In the genomic region with DNA sequence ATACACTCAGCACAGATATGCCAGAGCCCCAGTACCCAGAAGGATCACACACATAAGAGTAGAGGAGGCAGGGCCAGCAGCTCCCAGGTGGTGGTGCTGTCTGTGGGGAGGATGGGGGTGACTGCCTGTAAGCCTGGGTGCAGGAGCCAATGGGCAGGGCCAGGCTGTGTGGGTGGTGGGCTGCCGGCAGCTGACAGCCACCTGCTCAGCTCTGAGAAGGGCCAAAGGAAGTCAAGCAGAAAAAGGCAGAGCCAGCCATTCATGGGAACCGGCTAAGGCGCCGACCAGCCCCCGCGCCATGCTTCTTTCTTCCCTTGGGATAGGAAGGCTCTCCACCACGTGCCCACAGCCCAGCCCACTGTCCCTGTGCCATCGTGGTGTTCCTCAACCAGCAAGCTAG, we compare ENCODE assay signal across 8 cellular contexts.
DNase-seq lines count a peak whose midpoint lies in the region; ATAC-seq and TF ChIP-seq lines count a peak whose summit lies in the region.

No MANE protein-coding gene starts in this region.

- H3K9me3 Mint-ChIP-seq in activated T-cell treated with anti-CD3 and anti-CD28 coated beads, Interleukin-2, amount 50 U/mL, for 24 hours = no peaks in the 10 kb centered on the region

- peaks cover 2% of the 10 kb centered on the region for H3K36me3 Mint-ChIP-seq in activated T-cell treated with anti-CD3 and anti-CD28 coated beads, Interleukin-2, amount 50 U/mL, for 24 hours (ENCODE audit: low read depth)

- peak overlapping the region; percentile 6 for H3K27ac Mint-ChIP-seq in activated T-cell treated with anti-CD3 and anti-CD28 coated beads, Interleukin-2, amount 50 U/mL, for 24 hours

- DNase-seq in activated T-cell treated with anti-CD3 and anti-CD28 coated beads, Interleukin-2, amount 50 U/mL, for 24 hours = no peak
- DNase-seq in activated T-cell treated with anti-CD3 and anti-CD28 coated beads, Interleukin-2, amount 50 U/mL, for 1 hour = no peak
- DNase-seq in stimulated activated naive CD8-positive, alpha-beta T cell treated with anti-CD3 and anti-CD28 coated beads, Interleukin-15, Interleukin-2, amounts not matched to agents 100 U/mL and 50 U/mL, for 24 hours = peak; percentile 19
- DNase-seq in RPMI8226 (no peak), hepatic stellate cell (ENCODE audit: low spot score) (no peak)

- ATAC-seq in HG02610 (IDR thresholded peaks at IDR 0.05; ENCODE audit: unreplicated experiment) (peak; percentile 61), HG02884 (IDR thresholded peaks at IDR 0.05; ENCODE audit: unreplicated experiment) (no peak)
- peak; percentile 52 for ATAC-seq in stimulated activated naive CD8-positive, alpha-beta T cell treated with anti-CD3 and anti-CD28 coated beads, Interleukin-15, Interleukin-2, amounts not matched to agents 100 U/mL and 50 U/mL, for 24 hours

- H3K27me3 Mint-ChIP-seq in activated T-cell treated with anti-CD3 and anti-CD28 coated beads, Interleukin-2, amount 50 U/mL, for 24 hours = no peaks in the 10 kb centered on the region

- H3K4me3 Mint-ChIP-seq in activated T-cell treated with anti-CD3 and anti-CD28 coated beads, Interleukin-2, amount 50 U/mL, for 24 hours = no peak overlapping the region

- peak; percentile 18; the same call in 1 of the 2 replicates for TF ChIP-seq POLR2A in Raji (IDR thresholded peaks at IDR 0.05; ENCODE audit: insufficient read depth, low read depth, low read length)

- peaks cover 60% of the 10 kb centered on the region for H3K4me1 Mint-ChIP-seq in activated T-cell treated with anti-CD3 and anti-CD28 coated beads, Interleukin-2, amount 50 U/mL, for 24 hours (ENCODE audit: low read depth)
